In the genomic region with DNA sequence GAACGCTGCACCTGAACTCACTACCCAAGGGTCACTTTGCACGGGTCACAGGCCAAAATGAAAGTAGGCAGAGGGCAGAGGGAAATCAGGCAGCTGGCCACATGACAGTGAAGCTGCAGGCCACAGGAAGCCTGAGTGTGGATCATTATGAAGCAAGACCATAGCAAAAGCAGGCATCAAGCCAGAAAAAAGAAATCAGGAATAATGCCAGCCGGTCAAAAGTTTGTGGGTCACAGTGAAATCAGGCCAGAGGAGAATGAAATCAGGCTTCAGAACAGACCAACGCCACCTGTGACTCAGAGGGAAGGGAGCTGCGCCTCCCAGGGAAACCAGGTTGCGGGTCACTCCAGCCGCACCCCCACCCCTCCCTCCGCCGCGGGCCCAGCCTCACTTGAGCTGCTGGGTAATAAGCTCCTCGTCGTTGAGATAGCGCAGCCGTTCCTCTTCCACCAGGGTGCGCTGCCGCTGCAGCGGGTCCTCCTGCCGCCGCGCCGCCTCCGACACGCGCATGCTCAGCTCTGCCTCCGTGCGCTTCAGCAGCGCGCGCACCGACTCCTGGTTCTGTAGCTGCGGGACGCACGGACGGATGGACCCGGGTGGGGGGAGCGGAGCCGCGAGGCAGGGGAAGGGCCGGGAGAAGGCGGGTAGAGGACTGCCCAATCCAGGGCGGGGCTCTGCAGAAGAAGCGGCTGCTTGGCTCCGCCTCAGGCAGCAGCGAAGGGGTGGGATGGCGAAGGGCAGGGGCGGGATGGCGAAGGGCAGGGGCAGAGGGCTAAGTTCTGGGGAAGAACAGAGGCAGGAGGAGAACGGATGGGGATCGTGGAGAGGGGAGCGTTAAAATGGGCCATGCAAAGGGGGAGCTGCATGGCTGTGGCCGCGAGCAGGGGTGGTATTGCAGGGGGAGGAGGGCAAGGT, we compare ENCODE assay signal across 8 cellular contexts. TPM values are rescaled to one million over a fixed set of nuclear protein-coding genes. Genes with fewer than 3 reads are reported as not detected.
A peak's percentile ranks its signal among the peaks of the same experiment; 100 is the strongest.
DNase-seq lines count a peak whose midpoint lies in the region; ATAC-seq and TF ChIP-seq lines count a peak whose summit lies in the region.

No MANE protein-coding gene starts in this region.

- H3K4me3 ChIP-seq in naive thymus-derived CD4-positive, alpha-beta T cell (ENCODE audit: low read length): peak overlapping the region; percentile 81

- H3K4me1 Mint-ChIP-seq in activated T-helper 2 cell treated with anti-CD3 and anti-CD28 coated beads, Interferon-gamma antibody, Interleukin-2, Interleukin-4, amounts not matched to agents 10 μg/mL and 5 μg/mL and 100 μg/mL, durations not matched to agents 14 hours and 24 hours and 36 hours (ENCODE audit: low read depth): peaks cover 20% of the 10 kb centered on the region
- peaks cover 16 to 31% (median 25%) of the 10 kb centered on the region in 7 donors for H3K4me1 Mint-ChIP-seq in naive thymus-derived CD4-positive, alpha-beta T cell

- DNase-seq in COR-L47 (lab: John Stamatoyannopoulos, UW) (peak; percentile 95), LoVo (ENCODE audit: low spot score) (peak; percentile 97), RWPE1 (ENCODE audit: low spot score) (peak; percentile 95), fibroblast of peridontal ligament (ENCODE audit: extremely low read depth) (peak; percentile 86)
- peak; percentile 86 for DNase-seq in activated T-helper 2 cell treated with anti-CD3 and anti-CD28 coated beads, Interferon-gamma antibody, Interleukin-2, Interleukin-4, amounts not matched to agents 10 μg/mL and 5 μg/mL and 100 μg/mL, durations not matched to agents 14 hours and 24 hours and 36 hours (ENCODE audit: low spot score)
- peak; percentile 75 to 89 (median 85) for DNase-seq in naive thymus-derived CD4-positive, alpha-beta T cell
- peak; percentile 77 to 81 for DNase-seq in stimulated activated CD8-positive, alpha-beta memory T cell treated with anti-CD3 and anti-CD28 coated beads, Interleukin-7, amount 100 ng/mL, for 48 hours (ENCODE audit: extremely low read depth in 1 of 2, low read depth in 1 of 2)

- POLR2A ChIA-PET in RWPE1 (lab: Yijun Ruan, JAX; ENCODE audit: low non-redundant PET): interaction anchor here (1.4 kb wide), 1 partner anchor 41 kb away, joined by 4 read pairs; no protein-coding TSS in a partner anchor
- POLR2A ChIA-PET in naive thymus-derived CD4-positive, alpha-beta T cell (lab: Charles Lee): interaction anchor here (0.5 to 2.0 kb wide), 4 partner anchors 26 to 206 kb away, joined by 3 to 7 read pairs (median 4); a partner anchor contains a TSS

- H3K27me3 Mint-ChIP-seq in activated T-helper 2 cell treated with anti-CD3 and anti-CD28 coated beads, Interferon-gamma antibody, Interleukin-2, Interleukin-4, amounts not matched to agents 10 μg/mL and 5 μg/mL and 100 μg/mL, durations not matched to agents 14 hours and 24 hours and 36 hours (ENCODE audit: low read depth): peaks cover 51% of the 10 kb centered on the region
- peaks cover 12 to 67% (median 19%) of the 10 kb centered on the region in 5 donors for H3K27me3 Mint-ChIP-seq in naive thymus-derived CD4-positive, alpha-beta T cell

- peak overlapping the region; percentile 84 for H3K4me3 Mint-ChIP-seq in activated T-helper 2 cell treated with anti-CD3 and anti-CD28 coated beads, Interferon-gamma antibody, Interleukin-2, Interleukin-4, amounts not matched to agents 10 μg/mL and 5 μg/mL and 100 μg/mL, durations not matched to agents 14 hours and 24 hours and 36 hours (ENCODE audit: low read depth)
- H3K4me3 Mint-ChIP-seq in naive thymus-derived CD4-positive, alpha-beta T cell: peak overlapping the region; percentile 87 to 100 (median 96)

- CTCF ChIA-PET in RWPE1 (lab: Yijun Ruan, JAX): interaction anchor here (0.6 to 2.5 kb wide), 17 partner anchors 8 to 886 kb away, joined by 3 to 18 read pairs (median 6); a partner anchor contains a TSS
- CTCF ChIA-PET in naive thymus-derived CD4-positive, alpha-beta T cell (lab: Charles Lee): interaction anchor here (0.6 to 4.3 kb wide), 19 partner anchors 10 to 209 kb away, joined by 3 to 62 read pairs (median 4); a partner anchor contains a TSS

- no peaks in the 10 kb centered on the region for H3K36me3 Mint-ChIP-seq in activated T-helper 2 cell treated with anti-CD3 and anti-CD28 coated beads, Interferon-gamma antibody, Interleukin-2, Interleukin-4, amounts not matched to agents 10 μg/mL and 5 μg/mL and 100 μg/mL, durations not matched to agents 14 hours and 24 hours and 36 hours (ENCODE audit: low read depth)
- H3K36me3 Mint-ChIP-seq in naive thymus-derived CD4-positive, alpha-beta T cell: no peaks in the 10 kb centered on the region

- H3K36me3 ChIP-seq in naive thymus-derived CD4-positive, alpha-beta T cell (ENCODE audit: control insufficient read depth in 2 of 3, insufficient read depth in 3 of 3, low read length in 3 of 3): no peaks in the 10 kb centered on the region

- intact Hi-C loops in activated T-helper 2 cell treated with anti-CD3 and anti-CD28 coated beads, Interferon-gamma antibody, Interleukin-2, Interleukin-4, amounts not matched to agents 10 μg/mL and 5 μg/mL and 100 μg/mL, durations not matched to agents 14 hours and 24 hours and 36 hours (cut with micrococcal nuclease): loop anchor here (1.0 to 5.0 kb wide), 3 partner anchors 109 to 194 kb away; a partner anchor contains a TSS
- intact Hi-C loops in naive thymus-derived CD4-positive, alpha-beta T cell (cut with micrococcal nuclease): loop anchor here (1.0 to 5.0 kb wide), 12 partner anchors 15 to 241 kb away; a partner anchor contains a TSS

- no peaks in the 10 kb centered on the region for H3K9me3 ChIP-seq in naive thymus-derived CD4-positive, alpha-beta T cell (ENCODE audit: control insufficient read depth in 2 of 3, low read length in 3 of 3)

- peak; percentile 78 for ATAC-seq in GM21576 (IDR thresholded peaks at IDR 0.05; ENCODE audit: unreplicated experiment)
- ATAC-seq in naive thymus-derived CD4-positive, alpha-beta T cell: peak; percentile 87

- peak overlapping the region; percentile 90 for H3K27ac ChIP-seq in RWPE1
- H3K27ac ChIP-seq in naive thymus-derived CD4-positive, alpha-beta T cell (ENCODE audit: low read depth, low read length): no peak overlapping the region

- peak; percentile 97 for TF ChIP-seq CTCF in RWPE1 (conservative IDR thresholded peaks at IDR 0.05; ENCODE audit: low read depth)

- peaks cover 10 to 20% of the 10 kb centered on the region in 2 donors for H3K27me3 ChIP-seq in naive thymus-derived CD4-positive, alpha-beta T cell (ENCODE audit: control insufficient read depth in 2 of 2, insufficient read depth in 2 of 2, low read length in 2 of 2)

- no peak overlapping the region for H3K27ac Mint-ChIP-seq in activated T-helper 2 cell treated with anti-CD3 and anti-CD28 coated beads, Interferon-gamma antibody, Interleukin-2, Interleukin-4, amounts not matched to agents 10 μg/mL and 5 μg/mL and 100 μg/mL, durations not matched to agents 14 hours and 24 hours and 36 hours
- peak overlapping the region in 8 of 9 donors; percentile 34 to 87 (median 70) for H3K27ac Mint-ChIP-seq in naive thymus-derived CD4-positive, alpha-beta T cell

- H3K4me1 ChIP-seq in naive thymus-derived CD4-positive, alpha-beta T cell (ENCODE audit: control insufficient read depth in 2 of 2, insufficient read depth in 2 of 2, low read length in 2 of 2): peaks cover 0 to 23% of the 10 kb centered on the region in 2 donors

- H3K9me3 Mint-ChIP-seq in activated T-helper 2 cell treated with anti-CD3 and anti-CD28 coated beads, Interferon-gamma antibody, Interleukin-2, Interleukin-4, amounts not matched to agents 10 μg/mL and 5 μg/mL and 100 μg/mL, durations not matched to agents 14 hours and 24 hours and 36 hours: no peaks in the 10 kb centered on the region
- no peaks in the 10 kb centered on the region for H3K9me3 Mint-ChIP-seq in naive thymus-derived CD4-positive, alpha-beta T cell

RNA-seq across cellular contexts. Expression of a gene that starts 47.7 kb away (rescaled TPM):
- 0.14 and 0.16 TPM in 2 replicates for total RNA-seq in activated T-helper 2 cell treated with anti-CD3 and anti-CD28 coated beads, Interferon-gamma antibody, Interleukin-2, Interleukin-4, amounts not matched to agents 10 μg/mL and 5 μg/mL and 100 μg/mL, durations not matched to agents 14 hours and 24 hours and 36 hours
- total RNA-seq in naive thymus-derived CD4-positive, alpha-beta T cell: under 1 TPM in 4 of 5 experiments, not detected in 1; 0.15 to 0.40 (median 0.23) TPM
- polyA plus RNA-seq in naive thymus-derived CD4-positive, alpha-beta T cell: not detected
